Comparison of ENCODE assay signal across 1 cellular context in the genomic region with DNA sequence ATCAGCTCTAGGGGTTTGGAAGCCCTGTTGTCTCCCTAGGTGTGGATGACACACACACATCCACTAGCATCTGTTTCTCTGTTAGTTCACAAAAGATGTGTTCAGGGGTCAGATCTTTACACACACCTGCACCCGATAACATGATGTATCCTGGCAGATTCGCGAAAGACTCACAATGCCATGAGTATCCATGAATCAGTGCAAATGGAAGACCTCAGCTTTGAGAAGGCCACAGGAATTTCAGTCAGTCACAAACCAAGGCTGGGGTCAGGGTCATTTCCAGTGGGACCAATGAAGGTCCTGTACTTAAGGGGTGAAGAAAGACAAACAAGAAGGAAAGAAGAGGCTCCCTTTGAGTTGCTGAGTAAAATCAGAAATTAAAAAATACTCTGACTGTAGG.
TF ChIP-seq lines count a peak whose summit lies in the region.

No MANE protein-coding gene starts in this region.

TF ChIP-seq in GM23338, 12 proteins besides CTCF, POLR2A, EP300 and RAD21:
- TF ChIP-seq, protein P1, sequence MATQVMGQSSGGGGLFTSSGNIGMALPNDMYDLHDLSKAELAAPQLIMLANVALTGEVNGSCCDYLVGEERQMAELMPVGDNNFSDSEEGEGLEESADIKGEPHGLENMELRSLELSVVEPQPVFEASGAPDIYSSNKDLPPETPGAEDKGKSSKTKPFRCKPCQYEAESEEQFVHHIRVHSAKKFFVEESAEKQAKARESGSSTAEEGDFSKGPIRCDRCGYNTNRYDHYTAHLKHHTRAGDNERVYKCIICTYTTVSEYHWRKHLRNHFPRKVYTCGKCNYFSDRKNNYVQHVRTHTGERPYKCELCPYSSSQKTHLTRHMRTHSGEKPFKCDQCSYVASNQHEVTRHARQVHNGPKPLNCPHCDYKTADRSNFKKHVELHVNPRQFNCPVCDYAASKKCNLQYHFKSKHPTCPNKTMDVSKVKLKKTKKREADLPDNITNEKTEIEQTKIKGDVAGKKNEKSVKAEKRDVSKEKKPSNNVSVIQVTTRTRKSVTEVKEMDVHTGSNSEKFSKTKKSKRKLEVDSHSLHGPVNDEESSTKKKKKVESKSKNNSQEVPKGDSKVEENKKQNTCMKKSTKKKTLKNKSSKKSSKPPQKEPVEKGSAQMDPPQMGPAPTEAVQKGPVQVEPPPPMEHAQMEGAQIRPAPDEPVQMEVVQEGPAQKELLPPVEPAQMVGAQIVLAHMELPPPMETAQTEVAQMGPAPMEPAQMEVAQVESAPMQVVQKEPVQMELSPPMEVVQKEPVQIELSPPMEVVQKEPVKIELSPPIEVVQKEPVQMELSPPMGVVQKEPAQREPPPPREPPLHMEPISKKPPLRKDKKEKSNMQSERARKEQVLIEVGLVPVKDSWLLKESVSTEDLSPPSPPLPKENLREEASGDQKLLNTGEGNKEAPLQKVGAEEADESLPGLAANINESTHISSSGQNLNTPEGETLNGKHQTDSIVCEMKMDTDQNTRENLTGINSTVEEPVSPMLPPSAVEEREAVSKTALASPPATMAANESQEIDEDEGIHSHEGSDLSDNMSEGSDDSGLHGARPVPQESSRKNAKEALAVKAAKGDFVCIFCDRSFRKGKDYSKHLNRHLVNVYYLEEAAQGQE (IDR thresholded peaks at IDR 0.05; ENCODE audit: unreplicated experiment): no peak
- no peak for TF ChIP-seq STAT1 (IDR thresholded peaks at IDR 0.05; ENCODE audit: unreplicated experiment)
- TF ChIP-seq, protein P2, sequence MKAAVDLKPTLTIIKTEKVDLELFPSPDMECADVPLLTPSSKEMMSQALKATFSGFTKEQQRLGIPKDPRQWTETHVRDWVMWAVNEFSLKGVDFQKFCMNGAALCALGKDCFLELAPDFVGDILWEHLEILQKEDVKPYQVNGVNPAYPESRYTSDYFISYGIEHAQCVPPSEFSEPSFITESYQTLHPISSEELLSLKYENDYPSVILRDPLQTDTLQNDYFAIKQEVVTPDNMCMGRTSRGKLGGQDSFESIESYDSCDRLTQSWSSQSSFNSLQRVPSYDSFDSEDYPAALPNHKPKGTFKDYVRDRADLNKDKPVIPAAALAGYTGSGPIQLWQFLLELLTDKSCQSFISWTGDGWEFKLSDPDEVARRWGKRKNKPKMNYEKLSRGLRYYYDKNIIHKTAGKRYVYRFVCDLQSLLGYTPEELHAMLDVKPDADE (IDR thresholded peaks at IDR 0.05): no peak
- no peak for TF ChIP-seq EZH2 (IDR thresholded peaks at IDR 0.05; ENCODE audit: low read depth, unreplicated experiment)
- TF ChIP-seq EZH2phosphoT487 (IDR thresholded peaks at IDR 0.05; ENCODE audit: unreplicated experiment): no peak
- TF ChIP-seq CREB1 (CRISPR knock-in tag; IDR thresholded peaks at IDR 0.05; ENCODE audit: low read depth): no peak
- no peak for TF ChIP-seq JUNB (IDR thresholded peaks at IDR 0.05; ENCODE audit: unreplicated experiment)
- no peak for TF ChIP-seq ZNF331 (CRISPR knock-in tag; IDR thresholded peaks at IDR 0.05; ENCODE audit: low read depth)
- no peak for TF ChIP-seq ZNF114 (CRISPR knock-in tag; IDR thresholded peaks at IDR 0.05)
- TF ChIP-seq, protein P3, sequence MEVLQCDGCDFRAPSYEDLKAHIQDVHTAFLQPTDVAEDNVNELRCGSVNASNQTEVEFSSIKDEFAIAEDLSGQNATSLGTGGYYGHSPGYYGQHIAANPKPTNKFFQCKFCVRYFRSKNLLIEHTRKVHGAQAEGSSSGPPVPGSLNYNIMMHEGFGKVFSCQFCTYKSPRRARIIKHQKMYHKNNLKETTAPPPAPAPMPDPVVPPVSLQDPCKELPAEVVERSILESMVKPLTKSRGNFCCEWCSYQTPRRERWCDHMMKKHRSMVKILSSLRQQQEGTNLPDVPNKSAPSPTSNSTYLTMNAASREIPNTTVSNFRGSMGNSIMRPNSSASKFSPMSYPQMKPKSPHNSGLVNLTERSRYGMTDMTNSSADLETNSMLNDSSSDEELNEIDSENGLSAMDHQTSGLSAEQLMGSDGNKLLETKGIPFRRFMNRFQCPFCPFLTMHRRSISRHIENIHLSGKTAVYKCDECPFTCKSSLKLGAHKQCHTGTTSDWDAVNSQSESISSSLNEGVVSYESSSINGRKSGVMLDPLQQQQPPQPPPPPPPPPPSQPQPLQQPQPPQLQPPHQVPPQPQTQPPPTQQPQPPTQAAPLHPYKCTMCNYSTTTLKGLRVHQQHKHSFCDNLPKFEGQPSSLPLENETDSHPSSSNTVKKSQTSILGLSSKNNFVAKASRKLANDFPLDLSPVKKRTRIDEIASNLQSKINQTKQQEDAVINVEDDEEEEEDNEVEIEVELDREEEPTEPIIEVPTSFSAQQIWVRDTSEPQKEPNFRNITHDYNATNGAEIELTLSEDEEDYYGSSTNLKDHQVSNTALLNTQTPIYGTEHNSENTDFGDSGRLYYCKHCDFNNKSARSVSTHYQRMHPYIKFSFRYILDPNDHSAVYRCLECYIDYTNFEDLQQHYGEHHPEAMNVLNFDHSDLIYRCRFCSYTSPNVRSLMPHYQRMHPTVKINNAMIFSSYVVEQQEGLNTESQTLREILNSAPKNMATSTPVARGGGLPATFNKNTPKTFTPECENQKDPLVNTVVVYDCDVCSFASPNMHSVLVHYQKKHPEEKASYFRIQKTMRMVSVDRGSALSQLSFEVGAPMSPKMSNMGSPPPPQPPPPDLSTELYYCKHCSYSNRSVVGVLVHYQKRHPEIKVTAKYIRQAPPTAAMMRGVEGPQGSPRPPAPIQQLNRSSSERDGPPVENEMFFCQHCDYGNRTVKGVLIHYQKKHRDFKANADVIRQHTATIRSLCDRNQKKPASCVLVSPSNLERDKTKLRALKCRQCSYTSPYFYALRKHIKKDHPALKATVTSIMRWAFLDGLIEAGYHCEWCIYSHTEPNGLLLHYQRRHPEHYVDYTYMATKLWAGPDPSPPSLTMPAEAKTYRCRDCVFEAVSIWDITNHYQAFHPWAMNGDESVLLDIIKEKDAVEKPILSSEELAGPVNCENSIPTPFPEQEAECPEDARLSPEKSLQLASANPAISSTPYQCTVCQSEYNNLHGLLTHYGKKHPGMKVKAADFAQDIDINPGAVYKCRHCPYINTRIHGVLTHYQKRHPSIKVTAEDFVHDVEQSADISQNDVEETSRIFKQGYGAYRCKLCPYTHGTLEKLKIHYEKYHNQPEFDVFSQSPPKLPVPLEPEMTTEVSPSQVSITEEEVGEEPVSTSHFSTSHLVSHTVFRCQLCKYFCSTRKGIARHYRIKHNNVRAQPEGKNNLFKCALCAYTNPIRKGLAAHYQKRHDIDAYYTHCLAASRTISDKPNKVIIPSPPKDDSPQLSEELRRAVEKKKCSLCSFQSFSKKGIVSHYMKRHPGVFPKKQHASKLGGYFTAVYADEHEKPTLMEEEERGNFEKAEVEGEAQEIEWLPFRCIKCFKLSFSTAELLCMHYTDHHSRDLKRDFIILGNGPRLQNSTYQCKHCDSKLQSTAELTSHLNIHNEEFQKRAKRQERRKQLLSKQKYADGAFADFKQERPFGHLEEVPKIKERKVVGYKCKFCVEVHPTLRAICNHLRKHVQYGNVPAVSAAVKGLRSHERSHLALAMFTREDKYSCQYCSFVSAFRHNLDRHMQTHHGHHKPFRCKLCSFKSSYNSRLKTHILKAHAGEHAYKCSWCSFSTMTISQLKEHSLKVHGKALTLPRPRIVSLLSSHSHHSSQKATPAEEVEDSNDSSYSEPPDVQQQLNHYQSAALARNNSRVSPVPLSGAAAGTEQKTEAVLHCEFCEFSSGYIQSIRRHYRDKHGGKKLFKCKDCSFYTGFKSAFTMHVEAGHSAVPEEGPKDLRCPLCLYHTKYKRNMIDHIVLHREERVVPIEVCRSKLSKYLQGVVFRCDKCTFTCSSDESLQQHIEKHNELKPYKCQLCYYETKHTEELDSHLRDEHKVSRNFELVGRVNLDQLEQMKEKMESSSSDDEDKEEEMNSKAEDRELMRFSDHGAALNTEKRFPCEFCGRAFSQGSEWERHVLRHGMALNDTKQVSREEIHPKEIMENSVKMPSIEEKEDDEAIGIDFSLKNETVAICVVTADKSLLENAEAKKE (CRISPR knock-in tag; IDR thresholded peaks at IDR 0.05): no peak
- no peak for TF ChIP-seq POLR2AphosphoS5 (IDR thresholded peaks at IDR 0.05; ENCODE audit: low read depth)
- no peak for TF ChIP-seq NANOG (IDR thresholded peaks at IDR 0.05; ENCODE audit: borderline replicate concordance)
